8 cellular contexts compared by ENCODE assay signal in genomic region chr2:98730851-98731708, GRCh38. TPM values are rescaled to one million over a fixed set of nuclear protein-coding genes. Genes with fewer than 3 reads are reported as not detected.
DNase-seq lines count a peak whose midpoint lies in the region; ATAC-seq and TF ChIP-seq lines count a peak whose summit lies in the region.

MGAT4A (minus strand) TSS chr2:98731132; CDS start chr2:98726332, 4,800 bp downstream.

- in situ Hi-C loops in astrocyte of the spinal cord (cut with HindIII; ENCODE audit: low sequenced_read_pairs), result no loop called here

- DNase-seq in Daoy (ENCODE audit: low read depth) (peak; percentile 71), HuH-7.5 (ENCODE audit: low spot score) (peak; percentile 90), T-helper 9 cell (peak; percentile 77), astrocyte of the spinal cord (ENCODE audit: low read depth, low spot score) (no peak), DMS153 (lab: John Stamatoyannopoulos, UW) (no peak)

- H3K9ac ChIP-seq in iPS-15b (ENCODE audit: low read depth, low read length), result peak within 1 kb of the TSS; percentile 47
- peak within 1 kb of the TSS; percentile 66 for H3K9ac ChIP-seq in skeletal muscle satellite cell (ENCODE audit: low read depth, low read length)

- H3K9me3 ChIP-seq in iPS-15b (ENCODE audit: control insufficient read depth, insufficient read depth, low read length), result no peaks in the 10 kb centered on the region
- no peaks in the 10 kb centered on the region for H3K9me3 ChIP-seq in skeletal muscle satellite cell (replicated peaks; ENCODE audit: low read length)

- H3K27me3 ChIP-seq in iPS-15b (ENCODE audit: control insufficient read depth, insufficient read depth, low read length), result peaks cover 30% of the 10 kb centered on the region
- H3K27me3 ChIP-seq in skeletal muscle satellite cell (ENCODE audit: control insufficient read depth, insufficient read depth, low read length), result peaks cover 61% of the 10 kb centered on the region

- peak; percentile 23 for TF ChIP-seq CTCF in astrocyte of the spinal cord (IDR thresholded peaks at IDR 0.05; ENCODE audit: low read depth, low read length)

- ATAC-seq in GM21381 (IDR thresholded peaks at IDR 0.05; ENCODE audit: unreplicated experiment), result peak; percentile 80

- no peaks in the 10 kb centered on the region for H3K36me3 ChIP-seq in iPS-15b (ENCODE audit: control insufficient read depth, insufficient read depth, low read length)
- no peaks in the 10 kb centered on the region for H3K36me3 ChIP-seq in skeletal muscle satellite cell (ENCODE audit: insufficient read depth, low read length)

- H3K4me3 ChIP-seq in astrocyte of the spinal cord (ENCODE audit: low read depth, low read length) (peak within 1 kb of the TSS; percentile 37), iPS-15b (ENCODE audit: low read depth, low read length) (peak within 1 kb of the TSS; percentile 78), skeletal muscle satellite cell (ENCODE audit: low read length) (peak within 1 kb of the TSS; percentile 73)

- peak within 1 kb of the TSS; percentile 87 for H3K4me2 ChIP-seq in skeletal muscle satellite cell (ENCODE audit: low read length)

- peaks cover 4% of the 10 kb centered on the region for H3K4me1 ChIP-seq in iPS-15b (ENCODE audit: control insufficient read depth, insufficient read depth, low read length)
- peaks cover 5% of the 10 kb centered on the region for H3K4me1 ChIP-seq in skeletal muscle satellite cell (ENCODE audit: control insufficient read depth, insufficient read depth, low read length)

RNA-seq across cellular contexts. Expression of gene MGAT4A, which starts in this region (rescaled TPM):
- total RNA-seq in Daoy (2014; rRNA removed; shearing (Covaris generic)), result 3.9 and 7.7 TPM in 2 replicates
- total RNA-seq in skeletal muscle satellite cell (2012; rRNA removed), result 0.22 TPM in 1 of 2 replicates, not detected in the other

Comparison
In these comparisons a context has a peak if more than half of its experiments do, and no peak if none do; other contexts are left out.
1. DNase-seq: peak in Daoy (single experiment), HuH-7.5 (single experiment) and T-helper 9 cell (single experiment); none in astrocyte of the spinal cord (single experiment) and DMS153 (single experiment).
2. Peak in every context shown above with its lines, with median percentiles within 50 percentile points of each other: H3K4me3 ChIP-seq.